Comparison of ENCODE assay signal across 8 cellular contexts in genomic region chr4:138576684-138577083, GRCh38.
DNase-seq lines count a peak whose midpoint lies in the region; ATAC-seq and TF ChIP-seq lines count a peak whose summit lies in the region.

No MANE protein-coding gene starts in this region.

- H3K27ac Mint-ChIP-seq in activated T-cell treated with anti-CD3 and anti-CD28 coated beads, Interleukin-2, amount 50 U/mL, for 72 hours: no peak overlapping the region

- H3K27ac ChIP-seq in C4-2B (no peak overlapping the region), RWPE2 (ENCODE audit: poor library complexity, severe bottlenecking) (no peak overlapping the region), esophagus muscularis mucosa (replicated peaks in 1 of 4) (no peak overlapping the region)

- no peak for TF ChIP-seq POLR2A in esophagus muscularis mucosa (IDR thresholded peaks at IDR 0.05; ENCODE audit: low read depth)

- no peak overlapping the region for H3K4me3 Mint-ChIP-seq in activated T-cell treated with anti-CD3 and anti-CD28 coated beads, Interleukin-2, amount 50 U/mL, for 72 hours

- H3K4me3 ChIP-seq in RWPE2 (ENCODE audit: severe bottlenecking) (no peak overlapping the region), esophagus muscularis mucosa (no peak overlapping the region)

- H3K9me3 ChIP-seq in RWPE2 (ENCODE audit: severe bottlenecking): no peaks in the 10 kb centered on the region
- peaks cover 0 to 32% (median 23%) of the 10 kb centered on the region in 4 donors for H3K9me3 ChIP-seq in esophagus muscularis mucosa

- H3K36me3 ChIP-seq in RWPE2 (ENCODE audit: low read depth) (no peaks in the 10 kb centered on the region), esophagus muscularis mucosa (no peaks in the 10 kb centered on the region)

- H3K27me3 Mint-ChIP-seq in activated T-cell treated with anti-CD3 and anti-CD28 coated beads, Interleukin-2, amount 50 U/mL, for 72 hours (ENCODE audit: low read depth): no peaks in the 10 kb centered on the region

- TF ChIP-seq EP300 in esophagus muscularis mucosa (IDR thresholded peaks at IDR 0.05): no peak

- TF ChIP-seq CTCF in C4-2B (conservative IDR thresholded peaks at IDR 0.05): peak; percentile 76
- peak; percentile 62 for TF ChIP-seq CTCF in RWPE2 (IDR thresholded peaks at IDR 0.05; ENCODE audit: poor library complexity, severe bottlenecking)
- no peak for TF ChIP-seq CTCF in esophagus muscularis mucosa (IDR thresholded peaks at IDR 0.05)

- H3K4me1 Mint-ChIP-seq in activated T-cell treated with anti-CD3 and anti-CD28 coated beads, Interleukin-2, amount 50 U/mL, for 72 hours (ENCODE audit: low read depth): no peaks in the 10 kb centered on the region

- peaks cover 0 to 2% of the 10 kb centered on the region in 2 donors for H3K36me3 Mint-ChIP-seq in activated T-cell treated with anti-CD3 and anti-CD28 coated beads, Interleukin-2, amount 50 U/mL, for 72 hours (ENCODE audit: insufficient read depth in 2 of 2)

- ATAC-seq in RWPE2 (ENCODE audit: low read depth): peak; percentile 36; the same call in 1 of the 3 replicates
- ATAC-seq in activated T-cell treated with anti-CD3 and anti-CD28 coated beads, Interleukin-2, amount 50 U/mL, for 72 hours (replicated peaks in 1 of 2): no peak

- H3K27me3 ChIP-seq in RWPE2 (ENCODE audit: insufficient read depth, poor library complexity, severe bottlenecking): no peaks in the 10 kb centered on the region
- no peaks in the 10 kb centered on the region for H3K27me3 ChIP-seq in esophagus muscularis mucosa

- peaks cover 8 to 14% of the 10 kb centered on the region in 2 donors for H3K9me3 Mint-ChIP-seq in activated T-cell treated with anti-CD3 and anti-CD28 coated beads, Interleukin-2, amount 50 U/mL, for 72 hours

- DNase-seq in HCEC 1CT (peak; percentile 9), RWPE2 (ENCODE audit: low spot score) (no peak), glomerular visceral epithelial cell (ENCODE audit: extremely low spot score) (peak; percentile 7), HK-2 (ENCODE audit: unreplicated experiment) (no peak), esophagus muscularis mucosa (ENCODE audit: extremely low spot score) (no peak), inferior parietal cortex (ENCODE audit: extremely low spot score) (no peak)
- no peak for DNase-seq in activated T-cell treated with anti-CD3 and anti-CD28 coated beads, Interleukin-2, amount 50 U/mL, for 72 hours

- 63% methylated on average over 3 of the region's 3 CpGs for WGBS in esophagus muscularis mucosa

- intact Hi-C loops in esophagus muscularis mucosa (cut with DNase I): no loop called here

- H3K4me1 ChIP-seq in RWPE2 (ENCODE audit: insufficient read depth, poor library complexity, severe bottlenecking) (no peaks in the 10 kb centered on the region), esophagus muscularis mucosa (peaks cover 0 to 13% (median 6%) of the 10 kb centered on the region in 4 donors)

Comparison
In these comparisons a context has a peak if more than half of its experiments do, and no peak if none do; other contexts are left out.
1. CTCF ChIP-seq: peak in C4-2B (single experiment) and RWPE2 (single experiment); none in esophagus muscularis mucosa (0 of 3).
2. DNase-seq: peak in HCEC 1CT (single experiment) and glomerular visceral epithelial cell (single experiment); none in RWPE2 (single experiment), HK-2 (single experiment), esophagus muscularis mucosa (single experiment), activated T-cell treated with anti-CD3 and anti-CD28 coated beads, Interleukin-2, amount 50 U/mL, for 72 hours (0 of 2) and inferior parietal cortex (single experiment).